Comparison of ENCODE assay signal across 8 cellular contexts in the genomic region with DNA sequence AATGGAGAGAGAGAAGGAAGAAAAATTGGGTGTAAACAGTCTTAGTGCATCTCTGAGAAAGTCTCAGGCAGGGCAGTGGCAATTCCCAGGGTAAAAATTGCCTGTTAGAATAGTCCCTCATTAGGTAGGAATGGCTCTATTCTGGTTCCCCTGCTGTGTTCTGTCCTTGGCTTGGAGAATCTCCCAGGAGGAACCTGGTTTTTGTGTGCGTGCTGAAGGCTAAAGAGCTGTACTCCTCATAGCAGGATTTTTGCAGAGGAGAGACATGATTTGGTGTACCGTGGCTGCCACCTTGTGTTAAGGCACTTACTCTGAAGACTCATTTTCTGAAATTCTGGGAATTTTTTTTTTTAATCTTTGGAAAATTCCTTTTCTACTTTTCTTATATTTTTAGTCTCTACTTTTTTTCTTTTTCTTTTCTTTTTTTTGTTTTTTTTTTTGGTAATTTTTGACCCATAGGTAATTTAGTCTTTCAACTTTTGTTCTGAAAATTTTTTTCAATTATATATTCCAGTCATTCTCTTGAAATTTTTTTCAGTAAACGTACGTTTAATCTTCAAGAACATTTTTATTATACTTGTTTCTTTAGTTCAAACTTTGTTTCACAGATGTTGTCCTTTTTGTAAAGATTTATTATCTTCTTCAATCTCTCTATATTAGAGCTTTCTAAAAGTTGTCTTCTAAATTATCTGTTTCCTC.
DNase-seq lines count a peak whose midpoint lies in the region; ATAC-seq and TF ChIP-seq lines count a peak whose summit lies in the region.

No MANE protein-coding gene starts in this region.

- H3K9me3 Mint-ChIP-seq in activated T-cell treated with anti-CD3 and anti-CD28 coated beads, Interleukin-2, amount 50 U/mL, for 4 hours = peaks cover 19% of the 10 kb centered on the region
- peaks cover 11% of the 10 kb centered on the region for H3K9me3 Mint-ChIP-seq in endodermal cell

- no peak for ATAC-seq in activated T-cell treated with anti-CD3 and anti-CD28 coated beads, Interleukin-2, amount 50 U/mL, for 4 hours
- no peak for ATAC-seq in HG03378 (IDR thresholded peaks at IDR 0.05; ENCODE audit: unreplicated experiment)
- no peak for ATAC-seq in HG03097 (IDR thresholded peaks at IDR 0.05; ENCODE audit: low FRiP score, unreplicated experiment)

- H3K4ac ChIP-seq in mesenchymal stem cell (ENCODE audit: low read depth in 1 of 2, low read length in 2 of 2) = no peak overlapping the region

- no peaks in the 10 kb centered on the region for H4K20me1 ChIP-seq in Loucy (ENCODE audit: insufficient read depth, low read length, poor library complexity, severe bottlenecking)

- H3K18ac ChIP-seq in mesenchymal stem cell (ENCODE audit: low read depth in 1 of 2, low read length in 2 of 2) = no peak overlapping the region

- H3K9me3 ChIP-seq in Loucy (ENCODE audit: insufficient read depth, low read depth, low read length) (0 out of 2 replicates have a peak, but pooled peaks cover 6% of the 10 kb centered on the region), endodermal cell (ENCODE audit: control insufficient read depth, low read length) (peaks cover 21% of the 10 kb centered on the region), mesenchymal stem cell (ENCODE audit: control insufficient read depth, low read length) (peaks cover 20% of the 10 kb centered on the region)

- H3K27me3 Mint-ChIP-seq in activated T-cell treated with anti-CD3 and anti-CD28 coated beads, Interleukin-2, amount 50 U/mL, for 4 hours (ENCODE audit: low read depth) = no peaks in the 10 kb centered on the region
- H3K27me3 Mint-ChIP-seq in endodermal cell (ENCODE audit: insufficient read depth) = no peaks in the 10 kb centered on the region

- H3F3A ChIP-seq in Loucy (ENCODE audit: low read depth) = no peaks in the 10 kb centered on the region

- H2AFZ ChIP-seq in Loucy (ENCODE audit: low read length) (no peak overlapping the region), mesenchymal stem cell (ENCODE audit: low read depth, low read length) (no peak overlapping the region)

- H2BK15ac ChIP-seq in mesenchymal stem cell (ENCODE audit: low read depth, poor library complexity, severe bottlenecking) = no peak overlapping the region

- H3K27me3 ChIP-seq in Loucy (ENCODE audit: insufficient read depth, low read length, poor library complexity, severe bottlenecking) (no peaks in the 10 kb centered on the region), endodermal cell (ENCODE audit: control insufficient read depth, insufficient read depth, low read length, poor library complexity, severe bottlenecking) (no peaks in the 10 kb centered on the region), mesenchymal stem cell (ENCODE audit: control insufficient read depth in 1 of 2, insufficient read depth in 1 of 2, low read length in 2 of 2) (no peaks in the 10 kb centered on the region)

- H3K9me2 ChIP-seq in Loucy (replicated peaks; ENCODE audit: low read depth, low read length) = no peaks in the 10 kb centered on the region

- no peak overlapping the region for H3K23ac ChIP-seq in mesenchymal stem cell (ENCODE audit: low read length in 2 of 2)

- no peak overlapping the region for H3K4me3 Mint-ChIP-seq in activated T-cell treated with anti-CD3 and anti-CD28 coated beads, Interleukin-2, amount 50 U/mL, for 4 hours
- no peak overlapping the region for H3K4me3 Mint-ChIP-seq in endodermal cell

- H3K14ac ChIP-seq in mesenchymal stem cell (ENCODE audit: low read length in 2 of 2) = no peak overlapping the region

- peaks cover 32% of the 10 kb centered on the region for H3K36me3 Mint-ChIP-seq in activated T-cell treated with anti-CD3 and anti-CD28 coated beads, Interleukin-2, amount 50 U/mL, for 4 hours (ENCODE audit: insufficient read depth)
- peaks cover 18% of the 10 kb centered on the region for H3K36me3 Mint-ChIP-seq in endodermal cell (ENCODE audit: low read depth)

- H2AK5ac ChIP-seq in mesenchymal stem cell (ENCODE audit: low read length, severe bottlenecking) = no peak overlapping the region

- no peak overlapping the region for H2BK5ac ChIP-seq in mesenchymal stem cell (ENCODE audit: low read depth, low read length, poor library complexity, severe bottlenecking)

- H3K4me2 ChIP-seq in Loucy (ENCODE audit: low read depth, low read length, poor library complexity, severe bottlenecking) = no peak overlapping the region
- no peak overlapping the region for H3K4me2 ChIP-seq in mesenchymal stem cell (ENCODE audit: low read length, poor library complexity, severe bottlenecking)

- H4K8ac ChIP-seq in mesenchymal stem cell (ENCODE audit: low read length) = no peak overlapping the region

- no peaks in the 10 kb centered on the region for H3K79me2 ChIP-seq in Loucy (ENCODE audit: insufficient read depth, low read length)

- H3K9ac ChIP-seq in Loucy (ENCODE audit: low read depth, low read length, poor library complexity, severe bottlenecking) = no peak overlapping the region
- no peak overlapping the region for H3K9ac ChIP-seq in endodermal cell (ENCODE audit: extremely low read depth, low read length, poor library complexity, severe bottlenecking)
- H3K9ac ChIP-seq in mesenchymal stem cell (ENCODE audit: low read length) = peak overlapping the region; percentile 27

- H4K91ac ChIP-seq in mesenchymal stem cell (ENCODE audit: low read length) = no peak overlapping the region

- H2BK12ac ChIP-seq in mesenchymal stem cell (ENCODE audit: low read length in 2 of 2) = no peak overlapping the region

- H3K27ac ChIP-seq in endodermal cell (ENCODE audit: low read depth, low read length) (no peak overlapping the region), mesenchymal stem cell (ENCODE audit: low read length, poor library complexity, severe bottlenecking) (peak overlapping the region; percentile 39)

- no peaks in the 10 kb centered on the region for H3K4me1 Mint-ChIP-seq in activated T-cell treated with anti-CD3 and anti-CD28 coated beads, Interleukin-2, amount 50 U/mL, for 4 hours (ENCODE audit: low read depth)
- peaks cover 31% of the 10 kb centered on the region for H3K4me1 Mint-ChIP-seq in endodermal cell

- TF ChIP-seq CTCF in Loucy (conservative IDR thresholded peaks at IDR 0.05; ENCODE audit: low read length) (peak; percentile 74), endodermal cell (conservative IDR thresholded peaks at IDR 0.05) (peak; percentile 86)

- H3K4me1 ChIP-seq in Loucy (ENCODE audit: insufficient read depth, low read length, poor library complexity, severe bottlenecking) (no peaks in the 10 kb centered on the region), endodermal cell (ENCODE audit: control insufficient read depth, insufficient read depth, low read length) (peaks cover 8% of the 10 kb centered on the region), mesenchymal stem cell (ENCODE audit: control insufficient read depth, insufficient read depth, low read depth, low read length) (peaks cover 12% of the 10 kb centered on the region)

- no peak overlapping the region for H2BK120ac ChIP-seq in mesenchymal stem cell (ENCODE audit: low read depth, low read length)

- DNase-seq in activated T-cell treated with anti-CD3 and anti-CD28 coated beads, Interleukin-2, amount 50 U/mL, for 48 hours = peak; percentile 37 to 43
- DNase-seq in activated T-cell treated with anti-CD3 and anti-CD28 coated beads, Interleukin-2, amount 50 U/mL, for 4 hours = no peak
- peak; percentile 45 for DNase-seq in SHP77 treated with DMSO at 0.1 percent for 48 hours (lab: John Stamatoyannopoulos, UW)
- DNase-seq in endodermal cell = peak; percentile 91
- peak; percentile 77 for DNase-seq in mesenchymal stem cell

- no peak overlapping the region for H3K4me3 ChIP-seq in Loucy (ENCODE audit: low read length, poor library complexity, severe bottlenecking)
- H3K4me3 ChIP-seq in endodermal cell (ENCODE audit: low read length) = peak overlapping the region; percentile 57
- no peak overlapping the region for H3K4me3 ChIP-seq in mesenchymal stem cell (ENCODE audit: insufficient read depth in 1 of 2, low read depth in 1 of 2, low read length in 2 of 2)

- peak overlapping the region; percentile 8 for H3K27ac Mint-ChIP-seq in endodermal cell

- WGBS in endodermal cell (ENCODE audit: insufficient coverage in 1 of 2, insufficient read length in 1 of 2), 2 experiments = 0 to 49% methylated on average over 2 to 4 of the region's 4 CpGs
- 8% methylated on average over 1 of the region's 4 CpGs for WGBS in mesenchymal stem cell

- peaks cover 4% of the 10 kb centered on the region; the same call in 1 of the 2 replicates for H3K36me3 ChIP-seq in Loucy (ENCODE audit: insufficient read depth, low read length)
- no peaks in the 10 kb centered on the region for H3K36me3 ChIP-seq in endodermal cell (ENCODE audit: control insufficient read depth, insufficient read depth, low read length)
- H3K36me3 ChIP-seq in mesenchymal stem cell (ENCODE audit: control insufficient read depth in 1 of 2, insufficient read depth in 2 of 2, low read depth in 1 of 2, low read length in 2 of 2) = peaks cover 7 to 14% of the 10 kb centered on the region in 2 experiments

- H3K79me1 ChIP-seq in mesenchymal stem cell (replicated peaks; ENCODE audit: low read length, poor library complexity, severe bottlenecking) = peaks cover 26% of the 10 kb centered on the region
